In the genomic region with DNA sequence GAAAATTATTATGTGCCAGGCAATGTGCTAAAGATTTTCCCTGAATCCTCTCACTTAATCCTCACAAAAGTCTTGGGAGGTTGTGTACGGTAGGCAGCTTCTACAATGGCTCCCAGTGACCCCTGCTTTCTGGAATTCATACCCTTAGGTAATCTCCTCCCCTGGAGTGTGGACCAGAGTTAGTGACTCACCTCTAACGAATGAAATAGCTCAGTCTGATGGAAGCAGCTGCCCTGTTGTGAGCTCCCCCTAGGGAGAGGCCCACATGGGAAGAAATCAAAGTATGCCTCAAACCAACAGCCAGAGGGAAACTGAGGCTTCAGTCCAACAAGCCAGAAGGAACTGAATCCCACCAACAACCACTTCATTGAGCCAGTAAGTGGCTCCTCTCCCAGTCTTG, we compare ENCODE assay signal across 21 cellular contexts.
DNase-seq lines count a peak whose midpoint lies in the region; ATAC-seq and TF ChIP-seq lines count a peak whose summit lies in the region.
"Had no signal": no experiment of that assay in that cellular context is flagged by ENCODE, and none has a peak within 500 bp of the region (broad histone marks: within the 10 kb centered on the region; RNA-seq: fewer than 3 reads in every experiment).

No MANE protein-coding gene starts in this region.

- H3K9ac ChIP-seq in mammary epithelial cell (ENCODE audit: insufficient read depth, low read length), result no peak overlapping the region

- no peaks in the 10 kb centered on the region for H3K4me1 Mint-ChIP-seq in MCF 10A (ENCODE audit: insufficient read depth, unreplicated experiment)
- H3K4me1 Mint-ChIP-seq in CD4-positive, alpha-beta T cell (ENCODE audit: low read depth), result no peaks in the 10 kb centered on the region
- no peaks in the 10 kb centered on the region for H3K4me1 Mint-ChIP-seq in activated CD4-positive, alpha-beta memory T cell treated with anti-CD3 and anti-CD28 coated beads, Interleukin-2, amount 10 ng/mL, durations not matched to agents 7 days and 5 days
- H3K4me1 Mint-ChIP-seq: activated naive CD8-positive, alpha-beta T cell treated with anti-CD3 and anti-CD28 coated beads, Interleukin-2, amount 50 U/mL, for 24 hours; activated T-helper 17 cell treated with anti-CD3 and anti-CD28 coated beads, Interleukin-2, amount 50 U/mL, for 72 hours had no signal

- no peaks in the 10 kb centered on the region for H3K36me3 Mint-ChIP-seq in MCF 10A (ENCODE audit: insufficient read depth, unreplicated experiment)
- H3K36me3 Mint-ChIP-seq in CD4-positive, alpha-beta T cell (ENCODE audit: low read depth), result no peaks in the 10 kb centered on the region
- no peaks in the 10 kb centered on the region for H3K36me3 Mint-ChIP-seq in activated CD4-positive, alpha-beta memory T cell treated with anti-CD3 and anti-CD28 coated beads, Interleukin-2, amount 10 ng/mL, durations not matched to agents 7 days and 5 days (ENCODE audit: low read depth)
- H3K36me3 Mint-ChIP-seq: IgD-negative memory B cell had no signal

- peaks cover 28% of the 10 kb centered on the region for H3K9me3 ChIP-seq in mammary epithelial cell (replicated peaks; ENCODE audit: insufficient read depth, low read length)
- H3K9me3 ChIP-seq in SJCRH30 (replicated peaks), result no peaks in the 10 kb centered on the region
- H3K9me3 ChIP-seq in left lung, result no peaks in the 10 kb centered on the region
- H3K9me3 ChIP-seq in CD4-positive, alpha-beta T cell (ENCODE audit: control insufficient read depth, low read length), result no peaks in the 10 kb centered on the region
- H3K9me3 ChIP-seq: mucosa of descending colon, thoracic aorta had no signal

- 16% methylated on average over 2 of the region's 2 CpGs for WGBS in mammary epithelial cell (ENCODE audit: low coverage, missing lambda C conversion rate)

- H3K79me2 ChIP-seq in mammary epithelial cell (ENCODE audit: insufficient read depth, low read length), result no peaks in the 10 kb centered on the region

- no peaks in the 10 kb centered on the region for H3K27me3 Mint-ChIP-seq in MCF 10A (ENCODE audit: insufficient read depth, unreplicated experiment)
- H3K27me3 Mint-ChIP-seq in CD4-positive, alpha-beta T cell, result peaks cover 6% of the 10 kb centered on the region
- H3K27me3 Mint-ChIP-seq in activated CD4-positive, alpha-beta memory T cell treated with anti-CD3 and anti-CD28 coated beads, Interleukin-2, amount 10 ng/mL, durations not matched to agents 7 days and 5 days, result no peaks in the 10 kb centered on the region

- dilution Hi-C loops in mammary epithelial cell (cut with HindIII; ENCODE audit: low sequenced_read_pairs), result no loop called here

- H3K27ac ChIP-seq in mammary epithelial cell (ENCODE audit: insufficient read depth, low read depth, low read length) (no peak overlapping the region), SJCRH30 (no peak overlapping the region), left lung (no peak overlapping the region)
- no peak overlapping the region for H3K27ac ChIP-seq in CD4-positive, alpha-beta T cell (ENCODE audit: low read depth, low read length)
- H3K27ac ChIP-seq: 22Rv1, thoracic aorta had no signal

- H3K36me3 ChIP-seq in mammary epithelial cell (ENCODE audit: insufficient read depth, low read length), result no peaks in the 10 kb centered on the region
- H3K36me3 ChIP-seq in SJCRH30, result no peaks in the 10 kb centered on the region
- H3K36me3 ChIP-seq in left lung, result no peaks in the 10 kb centered on the region
- H3K36me3 ChIP-seq: thoracic aorta had no signal

- no peaks in the 10 kb centered on the region for H3K27me3 ChIP-seq in mammary epithelial cell (ENCODE audit: insufficient read depth, low read length)
- no peaks in the 10 kb centered on the region for H3K27me3 ChIP-seq in SJCRH30
- peaks cover 0 to 4% of the 10 kb centered on the region in 2 donors for H3K27me3 ChIP-seq in left lung
- H3K27me3 ChIP-seq in CD4-positive, alpha-beta T cell (ENCODE audit: control insufficient read depth, insufficient read depth, low read length), result no peaks in the 10 kb centered on the region

- no peak for TF ChIP-seq POLR2A in erythroblast (IDR thresholded peaks at IDR 0.05; ENCODE audit: low read length)

- no peak overlapping the region for H3K27ac Mint-ChIP-seq in MCF 10A (ENCODE audit: low read depth, unreplicated experiment)
- no peak overlapping the region for H3K27ac Mint-ChIP-seq in CD4-positive, alpha-beta T cell
- H3K27ac Mint-ChIP-seq in activated CD4-positive, alpha-beta memory T cell treated with anti-CD3 and anti-CD28 coated beads, Interleukin-2, amount 10 ng/mL, durations not matched to agents 7 days and 5 days, result no peak overlapping the region
- H3K27ac Mint-ChIP-seq: activated naive CD8-positive, alpha-beta T cell treated with anti-CD3 and anti-CD28 coated beads, Interleukin-2, amount 50 U/mL, for 24 hours; activated T-helper 17 cell treated with anti-CD3 and anti-CD28 coated beads, Interleukin-2, amount 50 U/mL, for 72 hours; IgD-negative memory B cell had no signal

- no peak overlapping the region for H2AFZ ChIP-seq in mammary epithelial cell (ENCODE audit: low read depth, low read length)

- POLR2A ChIA-PET in MCF 10A (lab: Yijun Ruan, JAX), result interaction anchor here (1.4 kb wide), 1 partner anchor 23 kb away, joined by 4 read pairs; no protein-coding TSS in a partner anchor
- POLR2A ChIA-PET in CD4-positive, alpha-beta T cell (lab: Charles Lee), result no interaction called here
- POLR2A ChIA-PET in activated CD4-positive, alpha-beta memory T cell treated with anti-CD3 and anti-CD28 coated beads, Interleukin-2, amount 10 ng/mL, durations not matched to agents 7 days and 5 days (lab: Charles Lee), result no interaction called here

- in situ Hi-C loops in mammary epithelial cell (cut with MboI; ENCODE audit: low sequenced_read_pairs in 2 of 2), result no loop called here

- TF ChIP-seq CTCF in mammary epithelial cell (conservative IDR thresholded peaks at IDR 0.05 in 1 of 2, IDR thresholded peaks at IDR 0.05 in 1 of 2; ENCODE audit: extremely low read depth in 1 of 2, insufficient read depth in 1 of 2, low read depth in 1 of 2, low read length in 2 of 2) (no peak), MCF 10A (IDR thresholded peaks at IDR 0.05; ENCODE audit: unreplicated experiment) (no peak), foreskin fibroblast (IDR thresholded peaks at IDR 0.05; ENCODE audit: low read depth, low read length) (peak; percentile 27), left lung (IDR thresholded peaks at IDR 0.05) (no peak)
- no peak for TF ChIP-seq CTCF in CD4-positive, alpha-beta T cell (IDR thresholded peaks at IDR 0.05)

- H3K4me2 ChIP-seq in mammary epithelial cell (ENCODE audit: insufficient read depth, low read depth, low read length), result no peak overlapping the region

- H3K4me3 ChIP-seq in mammary epithelial cell (replicated peaks in 1 of 3; ENCODE audit: insufficient read depth in 1 of 3, low read depth in 2 of 3, low read length in 3 of 3), result no peak overlapping the region
- no peak overlapping the region for H3K4me3 ChIP-seq in SJCRH30
- H3K4me3 ChIP-seq in foreskin fibroblast (ENCODE audit: low read depth in 1 of 2, low read length in 2 of 2), result no peak overlapping the region
- H3K4me3 ChIP-seq in left lung, result no peak overlapping the region
- H3K4me3 ChIP-seq: mucosa of descending colon, thoracic aorta had no signal

- BruUV-seq in mammary epithelial cell (replicated peaks; lab: Mats Ljungman, UMichigan) (no TSS peak), MCF 10A (replicated peaks; lab: Mats Ljungman, UMichigan) (no TSS peak)

- H4K20me1 ChIP-seq in mammary epithelial cell (ENCODE audit: insufficient read depth, low read length), result no peaks in the 10 kb centered on the region

- CTCF ChIA-PET in mammary epithelial cell (lab: Charles Lee; ENCODE audit: low non-redundant PET) (interaction anchor here (0.6 kb wide), 2 partner anchors 9 to 98 kb away, joined by 3 read pairs; no protein-coding TSS in a partner anchor), MCF 10A (lab: Yijun Ruan, JAX) (no interaction called here)
- CTCF ChIA-PET in CD4-positive, alpha-beta T cell (lab: Charles Lee), result no interaction called here
- CTCF ChIA-PET in activated CD4-positive, alpha-beta memory T cell treated with anti-CD3 and anti-CD28 coated beads, Interleukin-2, amount 10 ng/mL, durations not matched to agents 7 days and 5 days (lab: Charles Lee), result no interaction called here

- ATAC-seq in left lung, result no peak
- no peak for ATAC-seq in CD4-positive, alpha-beta T cell (ENCODE audit: poor library complexity)
- ATAC-seq: activated naive CD8-positive, alpha-beta T cell treated with anti-CD3 and anti-CD28 coated beads, Interleukin-2, amount 50 U/mL, for 24 hours; activated T-helper 17 cell treated with anti-CD3 and anti-CD28 coated beads, Interleukin-2, amount 50 U/mL, for 72 hours; left colon; mucosa of descending colon had no signal

- H3K4me3 Mint-ChIP-seq in MCF 10A (ENCODE audit: unreplicated experiment), result no peak overlapping the region
- H3K4me3 Mint-ChIP-seq in CD4-positive, alpha-beta T cell, result no peak overlapping the region
- no peak overlapping the region for H3K4me3 Mint-ChIP-seq in activated CD4-positive, alpha-beta memory T cell treated with anti-CD3 and anti-CD28 coated beads, Interleukin-2, amount 10 ng/mL, durations not matched to agents 7 days and 5 days
- H3K4me3 Mint-ChIP-seq: activated naive CD8-positive, alpha-beta T cell treated with anti-CD3 and anti-CD28 coated beads, Interleukin-2, amount 50 U/mL, for 24 hours; activated T-helper 17 cell treated with anti-CD3 and anti-CD28 coated beads, Interleukin-2, amount 50 U/mL, for 72 hours; IgD-negative memory B cell had no signal

- intact Hi-C loops in mammary epithelial cell (cut with micrococcal nuclease) (no loop called here), MCF 10A (cut with micrococcal nuclease) (no loop called here), left lung (cut with DNase I) (no loop called here)
- intact Hi-C loops in CD4-positive, alpha-beta T cell (cut with DNase I, micrococcal nuclease), result no loop called here

- peaks cover 25% of the 10 kb centered on the region for H3K9me3 Mint-ChIP-seq in MCF 10A (ENCODE audit: unreplicated experiment)
- H3K9me3 Mint-ChIP-seq in CD4-positive, alpha-beta T cell, result no peaks in the 10 kb centered on the region
- peaks cover 2% of the 10 kb centered on the region for H3K9me3 Mint-ChIP-seq in activated CD4-positive, alpha-beta memory T cell treated with anti-CD3 and anti-CD28 coated beads, Interleukin-2, amount 10 ng/mL, durations not matched to agents 7 days and 5 days
- H3K9me3 Mint-ChIP-seq: activated naive CD8-positive, alpha-beta T cell treated with anti-CD3 and anti-CD28 coated beads, Interleukin-2, amount 50 U/mL, for 24 hours; activated T-helper 17 cell treated with anti-CD3 and anti-CD28 coated beads, Interleukin-2, amount 50 U/mL, for 72 hours had no signal

- DNase-seq in mammary epithelial cell (peak; percentile 67), MCF 10A (ENCODE audit: unreplicated experiment) (no peak), SJCRH30 (peak; percentile 23 to 29), foreskin fibroblast (no peak), left lung (no peak), erythroblast (lab: John Stamatoyannopoulos, UW) (no peak)
- no peak for DNase-seq in CD4-positive, alpha-beta T cell
- DNase-seq in activated CD4-positive, alpha-beta memory T cell treated with anti-CD3 and anti-CD28 coated beads, Interleukin-2, amount 10 ng/mL, durations not matched to agents 7 days and 5 days, result no peak
- DNase-seq: activated naive CD8-positive, alpha-beta T cell treated with anti-CD3 and anti-CD28 coated beads, Interleukin-2, amount 50 U/mL, for 24 hours; caudate nucleus; DMS153; effector memory CD4-positive, alpha-beta T cell; hypothalamus; left colon; mucosa of descending colon; NCI-H1092; NCI-H526 treated with DMSO at 0.1 percent for 48 hours had no signal

- H3K4me1 ChIP-seq in mammary epithelial cell (ENCODE audit: insufficient read depth, low read length) (no peaks in the 10 kb centered on the region), SJCRH30 (peaks cover 13% of the 10 kb centered on the region), left lung (no peaks in the 10 kb centered on the region)

Comparison
In these comparisons a context has a peak if more than half of its experiments do, and no peak if none do; other contexts are left out.
1. DNase-seq: peak in mammary epithelial cell (single experiment) and SJCRH30 (2 of 2); none in MCF 10A (single experiment), foreskin fibroblast (0 of 2), left lung (0 of 2), CD4-positive, alpha-beta T cell (0 of 10), erythroblast (0 of 2) and activated CD4-positive, alpha-beta memory T cell treated with anti-CD3 and anti-CD28 coated beads, Interleukin-2, amount 10 ng/mL, durations not matched to agents 7 days and 5 days (single experiment).